Comparison of ENCODE assay signal across 9 cellular contexts in the genomic region with DNA sequence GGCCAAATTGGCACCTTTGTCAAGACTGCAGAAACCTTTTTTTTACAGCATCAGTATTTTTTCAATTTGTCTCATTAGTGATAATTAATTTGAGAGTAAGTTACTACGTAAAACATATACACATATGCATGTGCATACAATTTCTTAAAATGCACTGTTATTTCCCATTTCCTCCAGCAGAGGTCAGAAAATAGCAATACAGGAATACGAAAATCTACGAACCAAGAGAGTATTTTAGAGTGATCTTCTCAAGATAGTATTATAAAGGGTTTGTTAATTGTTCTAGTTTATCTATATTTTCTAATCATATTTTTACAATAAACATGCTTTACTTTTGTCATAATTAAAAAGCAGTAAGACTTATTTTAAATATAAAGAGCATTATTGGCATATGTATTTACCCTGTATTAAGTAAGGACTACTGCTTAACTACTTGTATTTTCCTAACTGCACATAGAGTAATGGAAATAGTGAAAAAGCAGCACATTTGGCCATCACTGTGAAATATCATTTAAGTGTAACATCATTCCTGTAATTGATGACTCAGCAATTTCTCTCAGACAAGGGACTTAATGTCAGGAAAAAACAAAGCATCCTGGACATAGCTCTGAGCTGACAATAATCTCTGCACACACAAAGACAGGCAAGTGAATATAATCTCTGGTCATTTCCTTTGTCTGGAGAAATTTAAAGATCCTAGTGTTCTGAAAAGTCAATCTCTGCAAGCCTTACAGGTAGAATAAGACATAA. TPM values are rescaled to one million over a fixed set of nuclear protein-coding genes. Genes with fewer than 3 reads are reported as not detected.
DNase-seq lines count a peak whose midpoint lies in the region; ATAC-seq and TF ChIP-seq lines count a peak whose summit lies in the region.
"Had no signal": no experiment of that assay in that cellular context is flagged by ENCODE, and none has a peak within 500 bp of the region (broad histone marks: within the 10 kb centered on the region; RNA-seq: fewer than 3 reads in every experiment).

No MANE protein-coding gene starts in this region.

- H3K14ac ChIP-seq in H9 (ENCODE audit: insufficient read depth, low read length), result no peak overlapping the region

- H3K4ac ChIP-seq in H9 (ENCODE audit: low read depth, low read length), result no peak overlapping the region

- H3K36me3 ChIP-seq in SK-N-SH (replicated peaks in 1 of 2; ENCODE audit: control insufficient read depth in 1 of 2, insufficient read depth in 2 of 2, low read length in 1 of 2) (no peaks in the 10 kb centered on the region), vagina (no peaks in the 10 kb centered on the region)

- H3K4me1 Mint-ChIP-seq in H9, result no peaks in the 10 kb centered on the region

- ATAC-seq in HG02852 (IDR thresholded peaks at IDR 0.05; ENCODE audit: unreplicated experiment) (no peak), GM19467 (IDR thresholded peaks at IDR 0.05; ENCODE audit: unreplicated experiment) (no peak), HG02678 (IDR thresholded peaks at IDR 0.05; ENCODE audit: unreplicated experiment) (no peak)

- H2BK15ac ChIP-seq in H9 (ENCODE audit: low read depth, low read length), result no peak overlapping the region

- no peaks in the 10 kb centered on the region for H3K79me1 ChIP-seq in H9 (ENCODE audit: insufficient read depth, low read depth, low read length, poor library complexity, severe bottlenecking)

- H3K23ac ChIP-seq in H9 (ENCODE audit: insufficient read length, low read depth, low read length), result no peak overlapping the region

- TF ChIP-seq POLR2A in vagina (IDR thresholded peaks at IDR 0.05), result no peak

- H3T11ph ChIP-seq in H9 (ENCODE audit: low read length), result no peak overlapping the region

- CTCF ChIA-PET in SK-N-SH (lab: Yijun Ruan, JAX), result interaction anchor here (0.6 to 2.5 kb wide), 27 partner anchors 8 to 410 kb away, joined by 3 to 16 read pairs (median 3); no protein-coding TSS in a partner anchor

- intact Hi-C loops in vagina (cut with DNase I), result no loop called here

- TF ChIP-seq EP300 in SK-N-SH (IDR thresholded peaks at IDR 0.05; ENCODE audit: borderline replicate concordance in 1 of 2, low read depth in 1 of 2, low read length in 1 of 2), result no peak

- peaks cover 47 to 57% of the 10 kb centered on the region in 2 experiments for H3K9me3 Mint-ChIP-seq in H9
- H3K9me3 Mint-ChIP-seq: stimulated activated naive CD8-positive, alpha-beta T cell treated with anti-CD3 and anti-CD28 coated beads, Interleukin-15, Interleukin-2, amounts not matched to agents 100 ng/mL and 50 ng/mL, for 24 hours had no signal

- H4K5ac ChIP-seq in H9 (ENCODE audit: insufficient read length, low read depth, low read length), result no peak overlapping the region

- no peak overlapping the region for H2BK12ac ChIP-seq in H9 (ENCODE audit: insufficient read length, low read depth, low read length)

- H2BK5ac ChIP-seq in H9 (ENCODE audit: insufficient read length, low read length), result no peak overlapping the region

- H3K79me2 ChIP-seq in H9 (ENCODE audit: insufficient read depth, low read length) (no peaks in the 10 kb centered on the region), SK-N-SH (ENCODE audit: insufficient read depth) (no peaks in the 10 kb centered on the region; the same call in 1 of the 2 replicates)

- no peaks in the 10 kb centered on the region for H3K4me1 ChIP-seq in H9 (ENCODE audit: insufficient read depth, low read length)
- H3K4me1 ChIP-seq in SK-N-SH (ENCODE audit: control insufficient read depth in 1 of 2, insufficient read depth in 2 of 2, low read depth in 1 of 2, low read length in 1 of 2), result no peaks in the 10 kb centered on the region; a peak in 1 of 4 replicates
- no peaks in the 10 kb centered on the region for H3K4me1 ChIP-seq in vagina

- H3K4me3 ChIP-seq in SK-N-SH (ENCODE audit: low read depth in 2 of 2, low read length in 1 of 2), result no peak overlapping the region
- H3K4me3 ChIP-seq in vagina, result no peak overlapping the region

- H3F3A ChIP-seq in SK-N-SH (replicated peaks; ENCODE audit: insufficient read depth), result no peaks in the 10 kb centered on the region

- H3K27ac ChIP-seq in H9 (ENCODE audit: insufficient read length, low read depth, low read length), result no peak overlapping the region
- no peak overlapping the region for H3K27ac ChIP-seq in SK-N-SH (ENCODE audit: low read depth in 2 of 2, low read length in 1 of 2)
- H3K27ac ChIP-seq in vagina, result no peak overlapping the region

- H3K27me3 Mint-ChIP-seq in H9 (ENCODE audit: low read depth), result no peaks in the 10 kb centered on the region; the same call in 1 of the 2 replicates

- no peak overlapping the region for H2BK120ac ChIP-seq in H9 (ENCODE audit: low read depth, low read length, poor library complexity, severe bottlenecking)

- no peaks in the 10 kb centered on the region for H3K9me2 ChIP-seq in SK-N-SH

- no peak overlapping the region for H3K56ac ChIP-seq in H9 (ENCODE audit: insufficient read length, low read depth, low read length)

- H4K20me1 ChIP-seq in H9 (ENCODE audit: control insufficient read depth, insufficient read depth, insufficient read length) (no peaks in the 10 kb centered on the region), SK-N-SH (ENCODE audit: insufficient read depth) (no peaks in the 10 kb centered on the region)

- TF ChIP-seq RAD21 in SK-N-SH (IDR thresholded peaks at IDR 0.05; ENCODE audit: low read length), result peak; percentile 74

- H3K27me3 ChIP-seq in H9 (ENCODE audit: insufficient read depth, low read length) (no peaks in the 10 kb centered on the region; the same call in 1 of the 2 replicates), SK-N-SH (ENCODE audit: insufficient read depth) (no peaks in the 10 kb centered on the region), vagina (peaks cover 3% of the 10 kb centered on the region)

- H3K9me3 ChIP-seq in H9 (ENCODE audit: control insufficient read depth, low read depth, low read length) (peaks cover 7% of the 10 kb centered on the region), SK-N-SH (no peaks in the 10 kb centered on the region), vagina (no peaks in the 10 kb centered on the region)

- no peak overlapping the region for H2AK5ac ChIP-seq in H9 (ENCODE audit: insufficient read length, low read length)

- no peaks in the 10 kb centered on the region; a peak in 1 of 7 replicates for H3K36me3 Mint-ChIP-seq in H9 (ENCODE audit: insufficient read depth in 1 of 3, low read depth in 3 of 3)

- H3K27ac Mint-ChIP-seq in H9, result no peak overlapping the region
- H3K27ac Mint-ChIP-seq: stimulated activated naive CD8-positive, alpha-beta T cell treated with anti-CD3 and anti-CD28 coated beads, Interleukin-15, Interleukin-2, amounts not matched to agents 100 ng/mL and 50 ng/mL, for 24 hours had no signal

- DNase-seq in AG20443 (ENCODE audit: low spot score) (peak; percentile 8), H9 (no peak), SK-N-SH (peak; percentile 12), hepatic stellate cell (ENCODE audit: low spot score) (peak; percentile 3), vagina (ENCODE audit: extremely low spot score in 2 of 2) (no peak)

- no peak overlapping the region for H3K4me2 ChIP-seq in H9 (ENCODE audit: insufficient read depth, insufficient read length, low read length)
- no peak overlapping the region for H3K4me2 ChIP-seq in SK-N-SH

- no peak overlapping the region for H3K4me3 Mint-ChIP-seq in H9
- H3K4me3 Mint-ChIP-seq: stimulated activated naive CD8-positive, alpha-beta T cell treated with anti-CD3 and anti-CD28 coated beads, Interleukin-15, Interleukin-2, amounts not matched to agents 100 ng/mL and 50 ng/mL, for 24 hours had no signal

- TF ChIP-seq CTCF in H9 (conservative IDR thresholded peaks at IDR 0.05), result peak; percentile 71
- peak; percentile 81 for TF ChIP-seq CTCF in SK-N-SH (IDR thresholded peaks at IDR 0.05)
- TF ChIP-seq CTCF in vagina (IDR thresholded peaks at IDR 0.05), result peak; percentile 19 to 62 (median 44)

- POLR2A ChIA-PET in SK-N-SH (lab: Yijun Ruan, JAX), result no interaction called here

- H3K23me2 ChIP-seq in H9 (ENCODE audit: insufficient read length, low read depth, low read length, poor library complexity, severe bottlenecking), result no peaks in the 10 kb centered on the region

- no peak overlapping the region for H3K18ac ChIP-seq in H9 (ENCODE audit: insufficient read length, low read depth, low read length)

- no peak overlapping the region for H2AFZ ChIP-seq in H9 (ENCODE audit: low read length)
- no peak overlapping the region for H2AFZ ChIP-seq in SK-N-SH (ENCODE audit: low read depth)

- H3K9ac ChIP-seq in H9 (ENCODE audit: extremely low read depth, insufficient read length, low read length) (no peak overlapping the region), SK-N-SH (no peak overlapping the region)

- no peak overlapping the region for H2BK20ac ChIP-seq in H9 (ENCODE audit: low read depth, low read length, poor library complexity, severe bottlenecking)

- H4K91ac ChIP-seq in H9 (ENCODE audit: insufficient read length, low read depth, low read length), result no peak overlapping the region

- no peak overlapping the region for H4K8ac ChIP-seq in H9 (replicated peaks; ENCODE audit: insufficient read length, low read depth, low read length)

- WGBS in H9 (ENCODE audit: extremely low coverage, insufficient read length, low lambda C conversion rate), result no CpG with 5 or more reads among the region's 3 CpGs
- WGBS in SK-N-SH (ENCODE audit: low lambda C conversion rate), result 17% methylated on average over 3 of the region's 3 CpGs

TF ChIP-seq in SK-N-SH, 30 proteins besides CTCF, POLR2A, EP300 and RAD21 (continues in another document):
- TF ChIP-seq TCF12 (IDR thresholded peaks at IDR 0.05) (no peak), YY1 (IDR thresholded peaks at IDR 0.05; ENCODE audit: low read depth) (no peak)
- TF ChIP-seq, protein P1, sequence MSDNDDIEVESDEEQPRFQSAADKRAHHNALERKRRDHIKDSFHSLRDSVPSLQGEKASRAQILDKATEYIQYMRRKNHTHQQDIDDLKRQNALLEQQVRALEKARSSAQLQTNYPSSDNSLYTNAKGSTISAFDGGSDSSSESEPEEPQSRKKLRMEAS (IDR thresholded peaks at IDR 0.05; ENCODE audit: low read depth), result no peak
- TF ChIP-seq, protein P2, sequence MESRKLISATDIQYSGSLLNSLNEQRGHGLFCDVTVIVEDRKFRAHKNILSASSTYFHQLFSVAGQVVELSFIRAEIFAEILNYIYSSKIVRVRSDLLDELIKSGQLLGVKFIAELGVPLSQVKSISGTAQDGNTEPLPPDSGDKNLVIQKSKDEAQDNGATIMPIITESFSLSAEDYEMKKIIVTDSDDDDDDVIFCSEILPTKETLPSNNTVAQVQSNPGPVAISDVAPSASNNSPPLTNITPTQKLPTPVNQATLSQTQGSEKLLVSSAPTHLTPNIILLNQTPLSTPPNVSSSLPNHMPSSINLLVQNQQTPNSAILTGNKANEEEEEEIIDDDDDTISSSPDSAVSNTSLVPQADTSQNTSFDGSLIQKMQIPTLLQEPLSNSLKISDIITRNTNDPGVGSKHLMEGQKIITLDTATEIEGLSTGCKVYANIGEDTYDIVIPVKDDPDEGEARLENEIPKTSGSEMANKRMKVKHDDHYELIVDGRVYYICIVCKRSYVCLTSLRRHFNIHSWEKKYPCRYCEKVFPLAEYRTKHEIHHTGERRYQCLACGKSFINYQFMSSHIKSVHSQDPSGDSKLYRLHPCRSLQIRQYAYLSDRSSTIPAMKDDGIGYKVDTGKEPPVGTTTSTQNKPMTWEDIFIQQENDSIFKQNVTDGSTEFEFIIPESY (IDR thresholded peaks at IDR 0.05; ENCODE audit: borderline replicate concordance, low read depth), result no peak

RNA-seq across cellular contexts. Expression of gene MAOB, which starts 45.6 kb away (rescaled TPM):
- 1.1 and 1.4 TPM in 2 replicates for total RNA-seq in H9 (2021)
- 0.92 and 0.93 TPM in 2 replicates for polyA plus RNA-seq in SK-N-SH (2012; rRNA removed)
- 1.3 and 1.8 TPM in 2 replicates for polyA plus RNA-seq in SK-N-SH (2012; cell fraction: cytosol; rRNA removed)
- 0.40 and 0.57 TPM in 2 replicates for polyA plus RNA-seq in SK-N-SH (2012; cell fraction: nucleus; rRNA removed)
- 13.8 TPM for total RNA-seq in vagina

Comparison
In these comparisons a context has a peak if more than half of its experiments do, and no peak if none do; other contexts are left out.
1. DNase-seq: peak in AG20443 (single experiment), SK-N-SH (single experiment) and hepatic stellate cell (single experiment); none in H9 (single experiment) and vagina (0 of 2).
2. Peak in every context shown above with its lines, with median percentiles within 50 percentile points of each other: CTCF ChIP-seq.